In genomic region chr11:1827931-1828330, GRCh38 we compare ENCODE assay signal across 23 cellular contexts. TPM values are rescaled to one million over a fixed set of nuclear protein-coding genes. Genes with fewer than 3 reads are reported as not detected.
DNase-seq lines count a peak whose midpoint lies in the region; ATAC-seq and TF ChIP-seq lines count a peak whose summit lies in the region.
"Had no signal": no experiment of that assay in that cellular context is flagged by ENCODE, and none has a peak within 500 bp of the region (broad histone marks: within the 10 kb centered on the region; RNA-seq: fewer than 3 reads in every experiment).

No MANE protein-coding gene starts in this region.

- H3K4me1 ChIP-seq in IMR-90 (ENCODE audit: control insufficient read depth, insufficient read depth, low read length) (peaks cover 15% of the 10 kb centered on the region), mesenchymal stem cell (ENCODE audit: control insufficient read depth, insufficient read depth, low read depth, low read length) (peaks cover 76% of the 10 kb centered on the region), thoracic aorta (ENCODE audit: control insufficient read depth in 1 of 2, low read depth in 2 of 2) (peaks cover 50 to 94% of the 10 kb centered on the region in 2 donors), gastrocnemius medialis (no peaks in the 10 kb centered on the region)

- 44% methylated on average over 6 of the region's 19 CpGs; no CpG with 5 or more reads in 1 of the 2 experiments for WGBS in IMR-90 (ENCODE audit: extremely low coverage in 2 of 2, insufficient read length in 1 of 2), 2 experiments
- 83% methylated on average over 19 of the region's 19 CpGs for WGBS in mesenchymal stem cell

- H2BK20ac ChIP-seq in IMR-90 (ENCODE audit: low read depth, low read length): no peak overlapping the region; the same call in 1 of the 2 replicates

- H3K9me1 ChIP-seq in IMR-90 (ENCODE audit: insufficient read depth, low read length): no peaks in the 10 kb centered on the region

- dilution Hi-C loops in IMR-90 (cut with HindIII; ENCODE audit: low sequenced_read_pairs, unreplicated experiment): no loop called here

- H3K4me2 ChIP-seq in IMR-90 (ENCODE audit: low read depth, low read length): no peak overlapping the region
- H3K4me2 ChIP-seq in mesenchymal stem cell (ENCODE audit: low read length, poor library complexity, severe bottlenecking): no peak overlapping the region

- H3K9ac ChIP-seq in IMR-90 (ENCODE audit: low read depth, low read length): no peak overlapping the region
- H3K9ac ChIP-seq in mesenchymal stem cell (ENCODE audit: low read length): no peak overlapping the region

- H3K79me1 ChIP-seq in IMR-90 (ENCODE audit: low read depth in 1 of 2, low read length in 2 of 2): no peaks in the 10 kb centered on the region
- H3K79me1 ChIP-seq in mesenchymal stem cell (replicated peaks; ENCODE audit: low read length, poor library complexity, severe bottlenecking): no peaks in the 10 kb centered on the region

- no TSS peak for BruUV-seq in IMR-90 (replicated peaks; lab: Mats Ljungman, UMichigan)

- CTCF ChIA-PET in IMR-90 (lab: Yijun Ruan, JAX): interaction anchor here (1.1 to 1.6 kb wide), 2 partner anchors 134 to 176 kb away, joined by 3 to 5 read pairs; no protein-coding TSS in a partner anchor

- H2AK9ac ChIP-seq in IMR-90 (replicated peaks; ENCODE audit: low read depth, low read length, poor library complexity): no peak overlapping the region

- no peaks in the 10 kb centered on the region for H3K36me3 ChIP-seq in IMR-90 (ENCODE audit: control insufficient read depth, insufficient read depth, low read length)
- no peaks in the 10 kb centered on the region for H3K36me3 ChIP-seq in mesenchymal stem cell (ENCODE audit: control insufficient read depth in 1 of 2, insufficient read depth in 2 of 2, low read depth in 1 of 2, low read length in 2 of 2)
- H3K36me3 ChIP-seq in thoracic aorta: no peaks in the 10 kb centered on the region
- no peaks in the 10 kb centered on the region for H3K36me3 ChIP-seq in gastrocnemius medialis
- H3K36me3 ChIP-seq: adrenal gland, esophagus squamous epithelium, spleen had no signal

- H3K18ac ChIP-seq in IMR-90 (ENCODE audit: low read depth, low read length) (no peak overlapping the region), mesenchymal stem cell (ENCODE audit: low read depth in 1 of 2, low read length in 2 of 2) (peak overlapping the region in 1 of 2 experiments; percentile 6)

- H4K20me1 ChIP-seq in IMR-90 (ENCODE audit: insufficient read depth, low read length): no peaks in the 10 kb centered on the region

- no peak overlapping the region for H2BK12ac ChIP-seq in mesenchymal stem cell (ENCODE audit: low read length in 2 of 2)

- TF ChIP-seq CTCF in IMR-90 (conservative IDR thresholded peaks at IDR 0.05; ENCODE audit: low read depth, low read length) (no peak), thoracic aorta (IDR thresholded peaks at IDR 0.05) (no peak), gastrocnemius medialis (IDR thresholded peaks at IDR 0.05 in 4 of 5, conservative IDR thresholded peaks at IDR 0.05 in 1 of 5) (no peak)

- H3K9me3 ChIP-seq in IMR-90 (ENCODE audit: control insufficient read depth, insufficient read depth, low read length) (no peaks in the 10 kb centered on the region), mesenchymal stem cell (ENCODE audit: control insufficient read depth, low read length) (no peaks in the 10 kb centered on the region), thoracic aorta (no peaks in the 10 kb centered on the region), gastrocnemius medialis (no peaks in the 10 kb centered on the region)
- H3K9me3 ChIP-seq: adrenal gland, esophagus squamous epithelium, spleen had no signal

- no peak overlapping the region for H2BK120ac ChIP-seq in IMR-90 (ENCODE audit: low read depth, low read length)
- H2BK120ac ChIP-seq in mesenchymal stem cell (ENCODE audit: low read depth, low read length): no peak overlapping the region

- H4K8ac ChIP-seq in IMR-90 (ENCODE audit: low read depth in 2 of 2, low read length in 2 of 2): no peak overlapping the region
- no peak overlapping the region for H4K8ac ChIP-seq in mesenchymal stem cell (ENCODE audit: low read length)

- intact Hi-C loops in IMR-90 (cut with micrococcal nuclease) (loop anchor here (5.0 kb wide), 1 partner anchor 176 kb away; no protein-coding TSS in a partner anchor), gastrocnemius medialis (cut with DNase I; ENCODE audit: low total_unique reads) (no loop called here)

- no peak for DNase-seq in IMR-90
- DNase-seq in astrocyte of the hippocampus (ENCODE audit: low read depth, low spot score): peak; percentile 44
- no peak for DNase-seq in mesenchymal stem cell
- no peak for DNase-seq in thoracic aorta (ENCODE audit: low spot score)
- no peak for DNase-seq in activated T-cell treated with anti-CD3 and anti-CD28 coated beads, Interleukin-2, amount 50 U/mL, for 1 hour
- no peak for DNase-seq in stimulated activated naive CD4-positive, alpha-beta T cell (lab: John Stamatoyannopoulos, UW)
- DNase-seq in activated CD4-positive, alpha-beta T cell treated with anti-CD3 and anti-CD28 coated beads, Interleukin-2, amount 50 U/mL, for 48 hours: no peak
- DNase-seq in gastrocnemius medialis: no peak
- DNase-seq: activated CD4-positive, alpha-beta T cell treated with anti-CD3 and anti-CD28 coated beads for 48 hours; activated naive CD4-positive, alpha-beta T cell treated with anti-CD3 and anti-CD28 coated beads for 36 hours; activated T-cell treated with anti-CD3 and anti-CD28 coated beads, Interleukin-2, amount 50 U/mL, for 72 hours; esophagus squamous epithelium; naive thymus-derived CD4-positive, alpha-beta T cell; NCI-H510A; spleen; stimulated activated CD4-positive, alpha-beta T cell treated with anti-CD3 and anti-CD28 coated beads, Interleukin-2, amount 100 ng/mL, for 48 hours had no signal

- TF ChIP-seq POLR2A in IMR-90 (IDR thresholded peaks at IDR 0.05; ENCODE audit: low read depth, low read length) (no peak), gastrocnemius medialis (IDR thresholded peaks at IDR 0.05) (no peak)

- H4K5ac ChIP-seq in IMR-90 (ENCODE audit: low read depth, low read length): no peak overlapping the region

- H4K91ac ChIP-seq in IMR-90 (ENCODE audit: insufficient read depth, low read depth, low read length) (no peak overlapping the region), mesenchymal stem cell (ENCODE audit: low read length) (peak overlapping the region; percentile 29)

- no peak overlapping the region for H3K4me3 ChIP-seq in IMR-90 (ENCODE audit: insufficient read depth, low read depth, low read length)
- no peak overlapping the region for H3K4me3 ChIP-seq in mesenchymal stem cell (ENCODE audit: insufficient read depth in 1 of 2, low read depth in 1 of 2, low read length in 2 of 2)
- H3K4me3 ChIP-seq in thoracic aorta: no peak overlapping the region
- no peak overlapping the region for H3K4me3 ChIP-seq in gastrocnemius medialis
- H3K4me3 ChIP-seq: adrenal gland, esophagus squamous epithelium, spleen had no signal

- H2BK15ac ChIP-seq in IMR-90 (ENCODE audit: low read depth, low read length): no peak overlapping the region
- H2BK15ac ChIP-seq in mesenchymal stem cell (ENCODE audit: low read depth, poor library complexity, severe bottlenecking): no peak overlapping the region

- H3K14ac ChIP-seq in IMR-90 (replicated peaks; ENCODE audit: low read depth, low read length) (no peak overlapping the region), mesenchymal stem cell (ENCODE audit: low read length in 2 of 2) (no peak overlapping the region)

- ATAC-seq in IMR-90 (ENCODE audit: low read depth) (no peak), thoracic aorta (ENCODE audit: insufficient number of reproducible peaks, low FRiP score, low read depth) (no peak), gastrocnemius medialis (no peak)
- ATAC-seq: activated T-cell treated with anti-CD3 and anti-CD28 coated beads, Interleukin-2, amount 50 U/mL, for 72 hours; naive thymus-derived CD4-positive, alpha-beta T cell had no signal

- no peak overlapping the region for H3K23ac ChIP-seq in IMR-90 (ENCODE audit: low read depth, low read length)
- no peak overlapping the region for H3K23ac ChIP-seq in mesenchymal stem cell (ENCODE audit: low read length in 2 of 2)

- H2AK5ac ChIP-seq in IMR-90 (ENCODE audit: low read depth, low read length) (0 out of 2 replicates have a peak overlapping the region, but pooled peaks have one; percentile 16), mesenchymal stem cell (ENCODE audit: low read length, severe bottlenecking) (peak overlapping the region; percentile 67)

- H3K4ac ChIP-seq in IMR-90 (ENCODE audit: low read depth, low read length) (peak overlapping the region; percentile 18; the same call in 1 of the 2 replicates), mesenchymal stem cell (ENCODE audit: low read depth in 1 of 2, low read length in 2 of 2) (no peak overlapping the region)

- in situ Hi-C loops in IMR-90 (cut with MboI; ENCODE audit: low sequenced_read_pairs) (no loop called here), gastrocnemius medialis (cut with MboI; ENCODE audit: low sequenced_read_pairs in 4 of 4) (loop anchor here in 2 of 4 donors (5.0 to 10.0 kb wide), 2 partner anchors 131 to 133 kb away; partner anchors contain the start of gene KRTAP5-6 (in 2 of the 2))

- POLR2A ChIA-PET in IMR-90 (lab: Charles Lee; ENCODE audit: unreplicated experiment): no interaction called here

- H3K27me3 ChIP-seq in IMR-90 (ENCODE audit: control insufficient read depth, insufficient read depth, low read length) (peaks cover 11% of the 10 kb centered on the region; the same call in 1 of the 2 replicates), mesenchymal stem cell (ENCODE audit: control insufficient read depth in 1 of 2, insufficient read depth in 1 of 2, low read length in 2 of 2) (peaks cover 0 to 49% of the 10 kb centered on the region in 2 experiments), thoracic aorta (replicated peaks; ENCODE audit: insufficient read depth) (no peaks in the 10 kb centered on the region), gastrocnemius medialis (no peaks in the 10 kb centered on the region)

- H3K56ac ChIP-seq in IMR-90 (ENCODE audit: extremely low read depth, insufficient read depth, low read length): no peak overlapping the region

- H2BK5ac ChIP-seq in IMR-90 (ENCODE audit: low read depth, low read length, poor library complexity, severe bottlenecking): no peak overlapping the region
- H2BK5ac ChIP-seq in mesenchymal stem cell (ENCODE audit: low read depth, low read length, poor library complexity, severe bottlenecking): peak overlapping the region; percentile 47

- H3K27ac ChIP-seq in IMR-90 (ENCODE audit: insufficient read depth, low read length) (no peak overlapping the region), mesenchymal stem cell (ENCODE audit: low read length, poor library complexity, severe bottlenecking) (no peak overlapping the region), thoracic aorta (peak overlapping the region; percentile 95 to 97), gastrocnemius medialis (no peak overlapping the region)
- H3K27ac ChIP-seq: adrenal gland had no signal

- no peak for TF ChIP-seq RAD21 in IMR-90 (IDR thresholded peaks at IDR 0.05; ENCODE audit: low read length)

- H2AFZ ChIP-seq in IMR-90 (replicated peaks; ENCODE audit: low read length, poor library complexity) (no peak overlapping the region), mesenchymal stem cell (ENCODE audit: low read depth, low read length) (no peak overlapping the region)

RNA-seq across cellular contexts. Expression of gene SYT8, which starts 6.9 kb away (rescaled TPM):
- total RNA-seq in IMR-90 (2012; rRNA removed) (not detected in 2 replicates), thoracic aorta (1 to 10 TPM; 3.4 to 3.6 TPM), gastrocnemius medialis (not detected)
- not detected in 2 replicates for polyA plus RNA-seq in IMR-90 (2012; rRNA removed)
- not detected in 2 replicates for polyA plus RNA-seq in IMR-90 (2012; cell fraction: cytosol; rRNA removed)
- polyA plus RNA-seq in IMR-90 (2012; cell fraction: nucleus; rRNA removed; ENCODE audit: low replicate concordance): 0.32 TPM in 1 of 2 replicates, not detected in the other
- not detected for polyA plus RNA-seq in mesenchymal stem cell (2013, experiment 1 of 2)
- polyA plus RNA-seq in mesenchymal stem cell (2013, experiment 2 of 2): not detected
- total RNA-seq: activated naive CD4-positive, alpha-beta T cell treated with anti-CD3 and anti-CD28 coated beads for 36 hours; activated T-cell treated with anti-CD3 and anti-CD28 coated beads, Interleukin-2, amount 50 U/mL, for 72 hours; frontal cortex; naive thymus-derived CD4-positive, alpha-beta T cell; omental fat pad; Right ventricle myocardium inferior; spleen; subcutaneous adipose tissue had no signal
- polyA plus RNA-seq: CD14-positive monocyte; naive thymus-derived CD4-positive, alpha-beta T cell had no signal

RNA-seq across cellular contexts. Expression of gene TNNI2, which starts 10.8 kb away (rescaled TPM):
- total RNA-seq in IMR-90 (2012; rRNA removed) (not detected in 2 replicates), thoracic aorta (not detected), gastrocnemius medialis (1,000 to 10,000 TPM; 1,499 to 3,728 (median 2,254) TPM)
- not detected in 2 replicates for polyA plus RNA-seq in IMR-90 (2012; rRNA removed)
- not detected in 2 replicates for polyA plus RNA-seq in IMR-90 (2012; cell fraction: cytosol; rRNA removed)
- polyA plus RNA-seq in IMR-90 (2012; cell fraction: nucleus; rRNA removed; ENCODE audit: low replicate concordance): 0.25 TPM in 1 of 2 replicates, not detected in the other
- polyA plus RNA-seq in mesenchymal stem cell (2013, experiment 1 of 2): not detected
- polyA plus RNA-seq in mesenchymal stem cell (2013, experiment 2 of 2): 0.07 TPM
- total RNA-seq: activated naive CD4-positive, alpha-beta T cell treated with anti-CD3 and anti-CD28 coated beads for 36 hours; dermis microvascular lymphatic vessel endothelial cell; frontal cortex had no signal

RNA-seq across cellular contexts. Expression of gene LSP1, which starts 25.0 kb away (rescaled TPM):
- total RNA-seq in IMR-90 (2012; rRNA removed): not detected in 2 replicates
- polyA plus RNA-seq in IMR-90 (2012; rRNA removed): 0.11 TPM in 1 of 2 replicates, not detected in the other
- polyA plus RNA-seq in IMR-90 (2012; cell fraction: cytosol; rRNA removed): 0.04 and 0.13 TPM in 2 replicates
- polyA plus RNA-seq in IMR-90 (2012; cell fraction: nucleus; rRNA removed; ENCODE audit: low replicate concordance): 0.48 TPM in 1 of 2 replicates, not detected in the other
- 1.3 TPM for polyA plus RNA-seq in mesenchymal stem cell (2013, experiment 1 of 2)
- polyA plus RNA-seq in mesenchymal stem cell (2013, experiment 2 of 2): 1.3 TPM
- total RNA-seq in thoracic aorta: 10 to 100 TPM; 23.6 to 40.5 TPM
- total RNA-seq in gastrocnemius medialis: 10 to 100 TPM in 1 of 4 donors, 1 to 10 TPM in 3; 3.0 to 13.5 (median 5.5) TPM

Comparison
In these comparisons a context has a peak if more than half of its experiments do, and no peak if none do; other contexts are left out.
1. H3K27ac ChIP-seq: peak in thoracic aorta (2 of 2); none in IMR-90 (single experiment), mesenchymal stem cell (single experiment) and gastrocnemius medialis (0 of 4).
2. RNA of gene TNNI2, which starts 10.8 kb away (total RNA-seq): 1,499 to 3,728 TPM in gastrocnemius medialis; not detected in thoracic aorta and not detected in IMR-90; every median in the first group is over 100 times any median in the second.